Comparison of ENCODE assay signal across 14 cellular contexts in the genomic region with DNA sequence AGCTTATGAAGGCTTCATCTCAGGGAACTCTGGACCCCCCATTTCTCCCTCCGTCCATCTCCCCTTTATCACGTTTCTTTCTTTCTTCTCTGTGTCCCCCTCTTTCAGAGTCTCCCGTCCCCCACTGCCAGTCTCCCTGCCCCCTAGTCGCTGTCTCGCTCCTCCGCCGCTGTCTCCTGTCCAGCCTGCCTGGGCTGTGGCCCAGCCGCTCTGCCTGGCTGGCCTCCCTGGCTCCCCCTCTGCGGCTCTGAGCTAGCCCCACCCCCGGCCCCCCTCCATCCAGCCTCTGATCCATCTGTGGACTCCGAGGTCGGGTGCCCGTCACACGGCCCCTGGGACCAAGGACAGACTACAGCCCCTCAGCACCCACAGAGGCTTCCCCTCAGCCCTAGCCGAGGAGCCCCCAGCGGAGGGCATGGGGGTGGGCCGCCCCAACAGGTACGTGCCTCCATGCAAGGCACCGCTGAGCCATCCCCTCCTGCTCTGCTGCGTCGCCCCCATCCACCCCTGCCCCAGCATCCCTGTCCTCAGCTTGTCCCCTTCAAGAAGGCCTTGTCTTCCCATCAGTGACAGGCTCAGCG. TPM values are rescaled to one million over a fixed set of nuclear protein-coding genes. Genes with fewer than 3 reads are reported as not detected.
DNase-seq lines count a peak whose midpoint lies in the region; ATAC-seq and TF ChIP-seq lines count a peak whose summit lies in the region.
"Had no signal": no experiment of that assay in that cellular context is flagged by ENCODE, and none has a peak within 500 bp of the region (broad histone marks: within the 10 kb centered on the region; RNA-seq: fewer than 3 reads in every experiment).

No MANE protein-coding gene starts in this region.

- H3K4me3 ChIP-seq in breast epithelium = no peak overlapping the region
- no peak overlapping the region for H3K4me3 ChIP-seq in neural progenitor cell

- H4K20me1 ChIP-seq in neural progenitor cell (ENCODE audit: low read depth) = no peaks in the 10 kb centered on the region

- TF ChIP-seq CTCF in MCF 10A (IDR thresholded peaks at IDR 0.05; ENCODE audit: unreplicated experiment) (no peak), breast epithelium (IDR thresholded peaks at IDR 0.05) (no peak), neural progenitor cell (IDR thresholded peaks at IDR 0.05) (no peak)

- CTCF ChIA-PET in MCF 10A (lab: Yijun Ruan, JAX) = no interaction called here

- H3F3A ChIP-seq in neural progenitor cell (ENCODE audit: low read depth) = no peaks in the 10 kb centered on the region

- H3K9ac ChIP-seq in neural progenitor cell = no peak overlapping the region

- H3K27me3 Mint-ChIP-seq in MCF 10A (ENCODE audit: insufficient read depth, unreplicated experiment) = no peaks in the 10 kb centered on the region
- peaks cover 7% of the 10 kb centered on the region for H3K27me3 Mint-ChIP-seq in neural progenitor cell (ENCODE audit: insufficient read depth, low read depth)

- no peak overlapping the region for H2AFZ ChIP-seq in neural progenitor cell (replicated peaks)

- H3K4me3 Mint-ChIP-seq in MCF 10A (ENCODE audit: unreplicated experiment) = no peak overlapping the region
- H3K4me3 Mint-ChIP-seq in neural progenitor cell = no peak overlapping the region

- DNase-seq in MCF 10A (ENCODE audit: unreplicated experiment) (no peak), breast epithelium (ENCODE audit: low spot score in 2 of 2) (no peak), cerebellum (ENCODE audit: low spot score) (peak; percentile 41), neural progenitor cell (ENCODE audit: low spot score) (no peak), dermis blood vessel endothelial cell (no peak)
- no peak for DNase-seq in stimulated activated CD4-positive, alpha-beta T cell treated with anti-CD3 and anti-CD28 coated beads, Interleukin-4, amount 100 ng/mL, for 24 hours
- DNase-seq: DMS79, NCI-H1048, NCI-H146, NCI-H2081 treated with DMSO at 0.1 percent for 48 hours, NCI-H524, RPMI8226 had no signal

- no peak overlapping the region for H3K4me2 ChIP-seq in neural progenitor cell

- H3K27ac Mint-ChIP-seq in MCF 10A (ENCODE audit: low read depth, unreplicated experiment) = peak overlapping the region; percentile 60
- H3K27ac Mint-ChIP-seq in neural progenitor cell = peak overlapping the region; percentile 19

- H3K9me3 Mint-ChIP-seq in MCF 10A (ENCODE audit: unreplicated experiment) (no peaks in the 10 kb centered on the region), neural progenitor cell (no peaks in the 10 kb centered on the region)

- H3K36me3 Mint-ChIP-seq in MCF 10A (ENCODE audit: insufficient read depth, unreplicated experiment) (peaks cover 78% of the 10 kb centered on the region), neural progenitor cell (peaks cover 14% of the 10 kb centered on the region)

- POLR2A ChIA-PET in MCF 10A (lab: Yijun Ruan, JAX) = no interaction called here

- no peak overlapping the region for H3K27ac ChIP-seq in breast epithelium
- H3K27ac ChIP-seq in neural progenitor cell = no peak overlapping the region

- ATAC-seq in GM18519 (IDR thresholded peaks at IDR 0.05; ENCODE audit: low FRiP score, unreplicated experiment) = no peak
- ATAC-seq in HG02798 (IDR thresholded peaks at IDR 0.05; ENCODE audit: poor library complexity, unreplicated experiment) = no peak

- no peaks in the 10 kb centered on the region for H3K79me2 ChIP-seq in neural progenitor cell (ENCODE audit: low read depth)

- BruUV-seq in MCF 10A (replicated peaks; lab: Mats Ljungman, UMichigan) = no TSS peak

- H3K4me1 Mint-ChIP-seq in MCF 10A (ENCODE audit: insufficient read depth, unreplicated experiment) = peaks cover 9% of the 10 kb centered on the region
- no peaks in the 10 kb centered on the region for H3K4me1 Mint-ChIP-seq in neural progenitor cell

- H3K27me3 ChIP-seq in breast epithelium (no peaks in the 10 kb centered on the region), neural progenitor cell (no peaks in the 10 kb centered on the region)

- H3K36me3 ChIP-seq in breast epithelium (peaks cover 21% of the 10 kb centered on the region), neural progenitor cell (no peaks in the 10 kb centered on the region)

- H3K9me3 ChIP-seq in breast epithelium = no peaks in the 10 kb centered on the region
- H3K9me3 ChIP-seq in neural progenitor cell (ENCODE audit: low read depth) = no peaks in the 10 kb centered on the region

- intact Hi-C loops in MCF 10A (cut with micrococcal nuclease) (no loop called here), breast epithelium (cut with DNase I; ENCODE audit: low total_unique reads) (no loop called here)

- no peak for TF ChIP-seq POLR2A in breast epithelium (IDR thresholded peaks at IDR 0.05)

- no peaks in the 10 kb centered on the region for H3K4me1 ChIP-seq in breast epithelium
- no peaks in the 10 kb centered on the region for H3K4me1 ChIP-seq in neural progenitor cell

RNA-seq across cellular contexts. Expression of a gene that starts 1.1 kb away (rescaled TPM):
- 1.6 and 2.7 TPM in 2 replicates for total RNA-seq in MCF 10A (2022)
- total RNA-seq in breast epithelium = 1 to 10 TPM in 2 of 3 donors, under 1 TPM in 1; 0.80 to 1.6 (median 1.0) TPM
- 1.6 TPM for total RNA-seq in cerebellum
- 0.69 and 0.74 TPM in 2 replicates for total RNA-seq in neural progenitor cell (ENCODE audit: low replicate concordance)
- 0.33 and 0.51 TPM in 2 replicates for total RNA-seq in dermis blood vessel endothelial cell

RNA-seq across cellular contexts. Expression of a gene that starts 8.5 kb away (rescaled TPM):
- total RNA-seq in MCF 10A (2022) (45.1 and 55.8 TPM in 2 replicates), breast epithelium (10 to 100 TPM; 25.0 to 35.4 (median 30.1) TPM), cerebellum (9.7 TPM), neural progenitor cell (ENCODE audit: low replicate concordance) (10.6 and 31.5 TPM in 2 replicates), dermis blood vessel endothelial cell (41.4 and 57.9 TPM in 2 replicates)

RNA-seq across cellular contexts. Expression of a gene that starts 14.9 kb away (rescaled TPM):
- total RNA-seq in MCF 10A (2022) (70.3 and 72.2 TPM in 2 replicates), breast epithelium (10 to 100 TPM; 42.2 to 74.7 (median 70.4) TPM), cerebellum (49.7 TPM), neural progenitor cell (ENCODE audit: low replicate concordance) (50.3 and 107 TPM in 2 replicates), dermis blood vessel endothelial cell (63.1 and 89.0 TPM in 2 replicates)

RNA-seq across cellular contexts. Expression of a gene that starts 57.4 kb away (rescaled TPM):
- total RNA-seq in MCF 10A (2022) (0.37 and 0.47 TPM in 2 replicates), breast epithelium (1 to 10 TPM in 2 of 3 donors, not detected in 1; 1.3 to 2.9 TPM), cerebellum (7.0 TPM), neural progenitor cell (ENCODE audit: low replicate concordance) (0.02 and 3.5 TPM in 2 replicates), dermis blood vessel endothelial cell (0.14 TPM in 1 of 2 replicates, not detected in the other)
